ENCODE assay signal across 10 cellular contexts in the genomic region with DNA sequence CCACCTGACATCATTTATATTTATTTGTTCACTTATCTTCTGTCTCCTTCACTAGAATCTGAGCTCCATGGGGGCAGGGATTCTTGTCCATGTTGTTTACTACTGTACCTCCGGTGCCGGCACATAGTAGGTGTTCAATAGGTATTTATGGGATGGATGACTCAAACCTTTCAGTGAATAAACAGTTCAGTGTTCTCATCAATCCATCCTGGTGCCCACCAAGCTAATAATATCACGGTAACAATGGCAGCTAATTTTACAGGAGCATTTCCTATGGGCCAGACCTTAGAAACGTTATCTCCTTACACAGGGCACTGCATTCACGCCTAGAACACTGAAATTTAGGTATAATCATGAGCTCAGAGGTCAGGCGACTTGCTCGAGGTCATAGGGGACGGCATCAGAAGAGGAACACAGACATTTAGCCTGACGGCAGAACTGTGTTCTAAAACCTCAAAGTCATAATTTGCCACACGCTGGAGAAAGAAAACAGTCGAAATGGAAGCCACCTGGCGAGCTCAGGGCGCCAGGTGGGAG. TPM values are rescaled to one million over a fixed set of nuclear protein-coding genes. Genes with fewer than 3 reads are reported as not detected.
DNase-seq lines count a peak whose midpoint lies in the region; ATAC-seq and TF ChIP-seq lines count a peak whose summit lies in the region.
"Had no signal": no experiment of that assay in that cellular context is flagged by ENCODE, and none has a peak within 500 bp of the region (broad histone marks: within the 10 kb centered on the region; RNA-seq: fewer than 3 reads in every experiment).

No MANE protein-coding gene starts in this region.

- H3K4me2 ChIP-seq in neural progenitor cell, result peak overlapping the region; percentile 93

- H3K4me1 ChIP-seq in neural progenitor cell, result peaks cover 43% of the 10 kb centered on the region

- no peak for ATAC-seq in central memory CD8-positive, alpha-beta T cell (replicated peaks; ENCODE audit: extremely low read depth, poor library complexity, severe bottlenecking)
- ATAC-seq in GM19455 (IDR thresholded peaks at IDR 0.05; ENCODE audit: unreplicated experiment) (no peak), GM19023 (IDR thresholded peaks at IDR 0.05; ENCODE audit: unreplicated experiment) (no peak)

- peaks cover 11% of the 10 kb centered on the region for H3K27me3 ChIP-seq in neural progenitor cell

- DNase-seq in NCI-H510A treated with DMSO at 0.1 percent for 48 hours (lab: John Stamatoyannopoulos, UW) (peak; percentile 90), NCI-H510A (lab: John Stamatoyannopoulos, UW) (no peak), neural progenitor cell (ENCODE audit: low spot score) (no peak), NCI-H1436 (lab: John Stamatoyannopoulos, UW) (no peak)
- DNase-seq in central memory CD8-positive, alpha-beta T cell (ENCODE audit: low spot score in 2 of 2), result no peak
- DNase-seq: activated CD8-positive, alpha-beta memory T cell treated with anti-CD3 and anti-CD28 coated beads for 24 hours; NCI-H524 treated with DMSO at 0.1 percent for 48 hours had no signal

- H3K36me3 ChIP-seq in KOPT-K1 (ENCODE audit: insufficient read depth, low read length) (no peaks in the 10 kb centered on the region), neural progenitor cell (no peaks in the 10 kb centered on the region)

- peak overlapping the region; percentile 97 for H3K4me3 ChIP-seq in neural progenitor cell

- H3K4me1 Mint-ChIP-seq in central memory CD8-positive, alpha-beta T cell, result peaks cover 36% of the 10 kb centered on the region
- H3K4me1 Mint-ChIP-seq in neural progenitor cell, result peaks cover 28% of the 10 kb centered on the region

- H3K27ac ChIP-seq in KOPT-K1 (ENCODE audit: low read depth, low read length, poor library complexity, severe bottlenecking) (peak overlapping the region; percentile 52), neural progenitor cell (peak overlapping the region; percentile 84)

- H4K20me1 ChIP-seq in neural progenitor cell (ENCODE audit: low read depth), result peaks cover 54% of the 10 kb centered on the region

- peaks cover 2% of the 10 kb centered on the region for H3K36me3 Mint-ChIP-seq in central memory CD8-positive, alpha-beta T cell (ENCODE audit: insufficient read depth)
- no peaks in the 10 kb centered on the region for H3K36me3 Mint-ChIP-seq in neural progenitor cell

- H3K4me3 Mint-ChIP-seq in central memory CD8-positive, alpha-beta T cell, result peak overlapping the region; percentile 56
- H3K4me3 Mint-ChIP-seq in neural progenitor cell, result peak overlapping the region; percentile 94

- peaks cover 96% of the 10 kb centered on the region for H3K79me2 ChIP-seq in neural progenitor cell (ENCODE audit: low read depth)

- no peak for TF ChIP-seq CTCF in neural progenitor cell (IDR thresholded peaks at IDR 0.05)

- H3K9me3 ChIP-seq in KOPT-K1 (ENCODE audit: insufficient read depth, low read length, poor library complexity, severe bottlenecking), result no peaks in the 10 kb centered on the region
- H3K9me3 ChIP-seq in neural progenitor cell (ENCODE audit: low read depth), result no peaks in the 10 kb centered on the region

- peaks cover 51% of the 10 kb centered on the region for H3K27me3 Mint-ChIP-seq in central memory CD8-positive, alpha-beta T cell
- peaks cover 27% of the 10 kb centered on the region for H3K27me3 Mint-ChIP-seq in neural progenitor cell (ENCODE audit: insufficient read depth, low read depth)

- H3K9me3 Mint-ChIP-seq in central memory CD8-positive, alpha-beta T cell, result no peaks in the 10 kb centered on the region
- no peaks in the 10 kb centered on the region for H3K9me3 Mint-ChIP-seq in neural progenitor cell

- no peak overlapping the region for H3K27ac Mint-ChIP-seq in central memory CD8-positive, alpha-beta T cell (ENCODE audit: low read depth)
- peak overlapping the region; percentile 69 for H3K27ac Mint-ChIP-seq in neural progenitor cell

- H3F3A ChIP-seq in neural progenitor cell (ENCODE audit: low read depth), result peaks cover 55% of the 10 kb centered on the region

- H2AFZ ChIP-seq in neural progenitor cell (replicated peaks), result peak overlapping the region; percentile 88

- peak overlapping the region; percentile 91 for H3K9ac ChIP-seq in neural progenitor cell

RNA-seq across cellular contexts. Expression of gene DRAXIN, which starts 1.3 kb away (rescaled TPM):
- total RNA-seq in neural progenitor cell (ENCODE audit: low replicate concordance), result 27.1 and 31.3 TPM in 2 replicates

RNA-seq across cellular contexts. Expression of gene MAD2L2, which starts 9.3 kb away (rescaled TPM):
- 108 and 164 TPM in 2 replicates for total RNA-seq in neural progenitor cell (ENCODE audit: low replicate concordance)

RNA-seq across cellular contexts. Expression of gene FBXO6, which starts 26.2 kb away (rescaled TPM):
- total RNA-seq in neural progenitor cell (ENCODE audit: low replicate concordance), result 1.2 and 1.7 TPM in 2 replicates

RNA-seq across cellular contexts. Expression of gene FBXO44, which starts 35.5 kb away (rescaled TPM):
- 5.3 and 18.2 TPM in 2 replicates for total RNA-seq in neural progenitor cell (ENCODE audit: low replicate concordance)

RNA-seq across cellular contexts. Expression of gene FBXO2, which starts 36.0 kb away (rescaled TPM):
- 0.56 and 7.3 TPM in 2 replicates for total RNA-seq in neural progenitor cell (ENCODE audit: low replicate concordance)
